ENCODE assay signal across 12 cellular contexts in genomic region chr7:141648276-141649114, GRCh38. TPM values are rescaled to one million over a fixed set of nuclear protein-coding genes. Genes with fewer than 3 reads are reported as not detected.
A peak's percentile ranks its signal among the peaks of the same experiment; 100 is the strongest.
DNase-seq lines count a peak whose midpoint lies in the region; ATAC-seq, FAIRE-seq and TF ChIP-seq lines count a peak whose summit lies in the region.
"Had no signal": no experiment of that assay in that cellular context is flagged by ENCODE, and none has a peak within 500 bp of the region (broad histone marks: within the 10 kb centered on the region; RNA-seq: fewer than 3 reads in every experiment).

No MANE protein-coding gene starts in this region.

- peaks cover 84% of the 10 kb centered on the region for H3K36me3 Mint-ChIP-seq in activated T-cell treated with anti-CD3 and anti-CD28 coated beads, Interleukin-2, amount 50 U/mL, for 24 hours (ENCODE audit: low read depth)
- H3K36me3 Mint-ChIP-seq in activated naive CD4-positive, alpha-beta T cell treated with anti-CD3 and anti-CD28 coated beads, Interleukin-2, amount 50 U/mL, for 72 hours: no peaks in the 10 kb centered on the region
- H3K36me3 Mint-ChIP-seq in stimulated activated memory B cell treated with anti-CD40 and anti-IgM and Interleukin-4, amounts not matched to agents 10 μg/mL and 1 μg/mL and 100 μg/mL, for 72 hours: peaks cover 30% of the 10 kb centered on the region

- H3K9ac ChIP-seq in kidney (ENCODE audit: low read length in 2 of 2): no peak overlapping the region

- H3K27me3 Mint-ChIP-seq in activated T-cell treated with anti-CD3 and anti-CD28 coated beads, Interleukin-2, amount 50 U/mL, for 24 hours: no peaks in the 10 kb centered on the region
- H3K27me3 Mint-ChIP-seq in stimulated activated memory B cell treated with anti-CD40 and anti-IgM and Interleukin-4, amounts not matched to agents 10 μg/mL and 1 μg/mL and 100 μg/mL, for 72 hours: no peaks in the 10 kb centered on the region

- peak overlapping the region; percentile 27 for H3K27ac Mint-ChIP-seq in activated T-cell treated with anti-CD3 and anti-CD28 coated beads, Interleukin-2, amount 50 U/mL, for 24 hours
- H3K27ac Mint-ChIP-seq in activated naive CD4-positive, alpha-beta T cell treated with anti-CD3 and anti-CD28 coated beads, Interleukin-2, amount 50 U/mL, for 72 hours: peak overlapping the region; percentile 42 to 67
- peak overlapping the region; percentile 89 for H3K27ac Mint-ChIP-seq in stimulated activated memory B cell treated with anti-CD40 and anti-IgM and Interleukin-4, amounts not matched to agents 10 μg/mL and 1 μg/mL and 100 μg/mL, for 72 hours

- FAIRE-seq in kidney (lab: Jason Lieb, UNC): no peak

- no peaks in the 10 kb centered on the region for H3K9me3 ChIP-seq in kidney (ENCODE audit: control insufficient read depth in 1 of 2, low read length in 2 of 2)
- H3K9me3 ChIP-seq: esophagus squamous epithelium had no signal

- DNase-seq in activated T-cell treated with anti-CD3 and anti-CD28 coated beads, Interleukin-2, amount 50 U/mL, for 24 hours: no peak
- DNase-seq in activated T-cell treated with anti-CD3 and anti-CD28 coated beads for 4 hours (no peak), kidney (no peak), DMS153 treated with DMSO at 0.1 percent for 48 hours (lab: John Stamatoyannopoulos, UW; ENCODE audit: unreplicated experiment) (no peak), SW480 (ENCODE audit: low spot score) (no peak)
- no peak for DNase-seq in activated naive CD4-positive, alpha-beta T cell treated with anti-CD3 and anti-CD28 coated beads, Interleukin-2, amount 50 U/mL, for 72 hours (ENCODE audit: low spot score in 2 of 2)
- DNase-seq: activated T-cell treated with anti-CD3 and anti-CD28 coated beads, Interleukin-2, amount 50 U/mL, for 4 hours; cerebellar nuclear complex; esophagus squamous epithelium; NCI-H1436 treated with DMSO at 0.1 percent for 48 hours had no signal

- no peak for ATAC-seq in activated naive CD4-positive, alpha-beta T cell treated with anti-CD3 and anti-CD28 coated beads, Interleukin-2, amount 50 U/mL, for 72 hours
- ATAC-seq in stimulated activated memory B cell treated with anti-CD40 and anti-IgM and Interleukin-4, amounts not matched to agents 10 μg/mL and 1 μg/mL and 100 μg/mL, for 72 hours: no peak
- no peak for ATAC-seq in GM19328 (IDR thresholded peaks at IDR 0.05; ENCODE audit: unreplicated experiment)
- ATAC-seq: activated T-cell treated with anti-CD3 and anti-CD28 coated beads, Interleukin-2, amount 50 U/mL, for 4 hours had no signal

- no peak overlapping the region for H3K4me3 ChIP-seq in kidney (ENCODE audit: low read length in 2 of 2)
- H3K4me3 ChIP-seq: esophagus squamous epithelium had no signal

- no peaks in the 10 kb centered on the region for H3K9me3 Mint-ChIP-seq in activated T-cell treated with anti-CD3 and anti-CD28 coated beads, Interleukin-2, amount 50 U/mL, for 24 hours
- H3K9me3 Mint-ChIP-seq in activated naive CD4-positive, alpha-beta T cell treated with anti-CD3 and anti-CD28 coated beads, Interleukin-2, amount 50 U/mL, for 72 hours: no peaks in the 10 kb centered on the region
- no peaks in the 10 kb centered on the region for H3K9me3 Mint-ChIP-seq in stimulated activated memory B cell treated with anti-CD40 and anti-IgM and Interleukin-4, amounts not matched to agents 10 μg/mL and 1 μg/mL and 100 μg/mL, for 72 hours
- H3K9me3 Mint-ChIP-seq: activated T-cell treated with anti-CD3 and anti-CD28 coated beads, Interleukin-2, amount 50 U/mL, for 4 hours had no signal

- no peak for TF ChIP-seq CTCF in kidney (IDR thresholded peaks at IDR 0.05; ENCODE audit: borderline replicate concordance, extremely low read depth, insufficient read depth)

- H3K36me3 ChIP-seq in kidney (ENCODE audit: control insufficient read depth in 1 of 2, insufficient read depth in 2 of 2, low read length in 2 of 2): peaks cover 2 to 7% of the 10 kb centered on the region in 2 donors

- intact Hi-C loops in kidney (cut with DNase I): no loop called here

- no peaks in the 10 kb centered on the region for H3K4me1 Mint-ChIP-seq in activated T-cell treated with anti-CD3 and anti-CD28 coated beads, Interleukin-2, amount 50 U/mL, for 24 hours (ENCODE audit: low read depth)
- H3K4me1 Mint-ChIP-seq in stimulated activated memory B cell treated with anti-CD40 and anti-IgM and Interleukin-4, amounts not matched to agents 10 μg/mL and 1 μg/mL and 100 μg/mL, for 72 hours: peaks cover 30% of the 10 kb centered on the region

- H3K4me1 ChIP-seq in kidney (ENCODE audit: control insufficient read depth in 1 of 2, insufficient read depth in 1 of 2, low read depth in 1 of 2, low read length in 2 of 2): peaks cover 11 to 23% of the 10 kb centered on the region in 2 donors

- H3K27ac ChIP-seq in kidney (ENCODE audit: low read depth in 2 of 2, low read length in 2 of 2): peak overlapping the region; percentile 83 to 84

- no peak overlapping the region for H3K4me3 Mint-ChIP-seq in activated T-cell treated with anti-CD3 and anti-CD28 coated beads, Interleukin-2, amount 50 U/mL, for 24 hours
- H3K4me3 Mint-ChIP-seq in stimulated activated memory B cell treated with anti-CD40 and anti-IgM and Interleukin-4, amounts not matched to agents 10 μg/mL and 1 μg/mL and 100 μg/mL, for 72 hours: no peak overlapping the region
- H3K4me3 Mint-ChIP-seq: activated T-cell treated with anti-CD3 and anti-CD28 coated beads, Interleukin-2, amount 50 U/mL, for 4 hours had no signal

RNA-seq across cellular contexts. Expression of gene DENND11, which starts 53.5 kb away (rescaled TPM):
- 10 to 100 TPM; 21.4 to 40.1 TPM for total RNA-seq in activated naive CD4-positive, alpha-beta T cell treated with anti-CD3 and anti-CD28 coated beads, Interleukin-2, amount 50 U/mL, for 72 hours
- 22.6 TPM for total RNA-seq in kidney
- 6.1 TPM for polyA plus RNA-seq in kidney (ENCODE audit: insufficient read depth, low read depth, low replicate concordance)

RNA-seq across cellular contexts. Expression of gene WEE2, which starts 59.7 kb away (rescaled TPM):
- not detected for total RNA-seq in activated naive CD4-positive, alpha-beta T cell treated with anti-CD3 and anti-CD28 coated beads, Interleukin-2, amount 50 U/mL, for 72 hours
- 0.06 TPM for total RNA-seq in kidney
- polyA plus RNA-seq in kidney (ENCODE audit: insufficient read depth, low read depth, low replicate concordance): 0.13 TPM
- total RNA-seq: activated T-cell treated with anti-CD3 and anti-CD28 coated beads, Interleukin-2, amount 50 U/mL, for 4 hours; esophagus squamous epithelium had no signal

Comparison
In these comparisons a context has a peak if more than half of its experiments do, and no peak if none do; other contexts are left out.
1. H3K27ac Mint-ChIP-seq: peak in every context shown above with its lines; median percentile 89 in stimulated activated memory B cell treated with anti-CD40 and anti-IgM and Interleukin-4, amounts not matched to agents 10 μg/mL and 1 μg/mL and 100 μg/mL, for 72 hours; 54 in activated naive CD4-positive, alpha-beta T cell treated with anti-CD3 and anti-CD28 coated beads, Interleukin-2, amount 50 U/mL, for 72 hours; 27 in activated T-cell treated with anti-CD3 and anti-CD28 coated beads, Interleukin-2, amount 50 U/mL, for 24 hours.